1 cellular context compared by ENCODE assay signal in the genomic region with DNA sequence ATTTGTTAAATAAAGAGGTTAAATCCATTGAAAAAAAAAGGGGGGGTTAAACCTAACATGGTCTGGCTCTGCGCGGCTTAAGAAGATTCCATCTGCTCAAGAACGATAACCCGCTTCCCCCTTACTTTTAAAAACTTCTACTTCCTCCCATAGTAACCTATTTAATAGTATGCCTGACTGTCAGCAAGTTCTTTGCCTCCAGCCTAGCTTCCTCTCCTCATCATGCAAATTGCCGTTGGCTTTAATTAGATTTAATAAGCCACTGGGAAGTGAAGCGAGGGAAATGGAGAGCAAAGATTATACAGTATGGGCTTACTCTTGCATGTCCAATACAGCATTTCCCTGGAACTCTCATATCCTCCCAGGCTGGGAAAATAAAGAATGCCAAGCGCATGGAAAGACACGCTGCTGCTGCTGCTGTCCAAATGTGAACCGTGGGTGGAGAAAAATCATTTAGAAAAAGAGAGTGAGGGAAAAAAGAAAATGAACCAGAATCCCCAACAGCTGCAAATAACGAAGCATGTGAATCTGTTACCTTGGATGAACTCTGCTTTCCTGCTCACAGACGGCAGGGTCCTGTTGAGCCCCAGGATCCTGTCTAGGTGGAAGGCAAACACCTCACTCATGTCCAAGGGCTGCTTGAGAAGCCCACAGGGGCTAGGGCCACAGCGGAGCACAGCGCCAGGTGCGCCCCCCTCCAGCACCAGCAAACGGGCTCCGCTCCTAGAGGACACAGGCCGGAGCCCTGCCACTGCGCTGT.
A peak's percentile ranks its signal among the peaks of the same experiment; 100 is the strongest.
TF ChIP-seq lines count a peak whose summit lies in the region.

No MANE protein-coding gene starts in this region.

TF ChIP-seq in HepG2, 621 proteins besides CTCF, POLR2A, EP300 and RAD21 (continues in another document):
- TF ChIP-seq ZNF577 (CRISPR knock-in tag; IDR thresholded peaks at IDR 0.05; ENCODE audit: borderline replicate concordance, low read depth), result no peak
- TF ChIP-seq ZNF598 (CRISPR knock-in tag; IDR thresholded peaks at IDR 0.05; ENCODE audit: borderline replicate concordance), result 0 out of 2 replicates have a peak, but pooled peaks have one; percentile 13
- TF ChIP-seq SIX4 (CRISPR knock-in tag; IDR thresholded peaks at IDR 0.05), result no peak
- TF ChIP-seq KLF12 (CRISPR knock-in tag; IDR thresholded peaks at IDR 0.05; ENCODE audit: borderline replicate concordance), result 0 out of 2 replicates have a peak, but pooled peaks have one; percentile 8
- TF ChIP-seq NFIB (CRISPR knock-in tag; IDR thresholded peaks at IDR 0.05; ENCODE audit: borderline replicate concordance), result no peak
- 0 out of 2 replicates have a peak, but pooled peaks have one; percentile 52 for TF ChIP-seq ZNF724P (CRISPR knock-in tag; IDR thresholded peaks at IDR 0.05; ENCODE audit: borderline replicate concordance)
- no peak for TF ChIP-seq SAFB2 (CRISPR knock-in tag; IDR thresholded peaks at IDR 0.05; ENCODE audit: borderline replicate concordance, low read depth)
- no peak for TF ChIP-seq MAFF (IDR thresholded peaks at IDR 0.05; ENCODE audit: low read depth, low read length)
- TF ChIP-seq, protein P1, sequence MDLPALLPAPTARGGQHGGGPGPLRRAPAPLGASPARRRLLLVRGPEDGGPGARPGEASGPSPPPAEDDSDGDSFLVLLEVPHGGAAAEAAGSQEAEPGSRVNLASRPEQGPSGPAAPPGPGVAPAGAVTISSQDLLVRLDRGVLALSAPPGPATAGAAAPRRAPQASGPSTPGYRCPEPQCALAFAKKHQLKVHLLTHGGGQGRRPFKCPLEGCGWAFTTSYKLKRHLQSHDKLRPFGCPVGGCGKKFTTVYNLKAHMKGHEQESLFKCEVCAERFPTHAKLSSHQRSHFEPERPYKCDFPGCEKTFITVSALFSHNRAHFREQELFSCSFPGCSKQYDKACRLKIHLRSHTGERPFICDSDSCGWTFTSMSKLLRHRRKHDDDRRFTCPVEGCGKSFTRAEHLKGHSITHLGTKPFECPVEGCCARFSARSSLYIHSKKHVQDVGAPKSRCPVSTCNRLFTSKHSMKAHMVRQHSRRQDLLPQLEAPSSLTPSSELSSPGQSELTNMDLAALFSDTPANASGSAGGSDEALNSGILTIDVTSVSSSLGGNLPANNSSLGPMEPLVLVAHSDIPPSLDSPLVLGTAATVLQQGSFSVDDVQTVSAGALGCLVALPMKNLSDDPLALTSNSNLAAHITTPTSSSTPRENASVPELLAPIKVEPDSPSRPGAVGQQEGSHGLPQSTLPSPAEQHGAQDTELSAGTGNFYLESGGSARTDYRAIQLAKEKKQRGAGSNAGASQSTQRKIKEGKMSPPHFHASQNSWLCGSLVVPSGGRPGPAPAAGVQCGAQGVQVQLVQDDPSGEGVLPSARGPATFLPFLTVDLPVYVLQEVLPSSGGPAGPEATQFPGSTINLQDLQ (CRISPR knock-in tag; IDR thresholded peaks at IDR 0.05), result no peak
- TF ChIP-seq, protein P2, sequence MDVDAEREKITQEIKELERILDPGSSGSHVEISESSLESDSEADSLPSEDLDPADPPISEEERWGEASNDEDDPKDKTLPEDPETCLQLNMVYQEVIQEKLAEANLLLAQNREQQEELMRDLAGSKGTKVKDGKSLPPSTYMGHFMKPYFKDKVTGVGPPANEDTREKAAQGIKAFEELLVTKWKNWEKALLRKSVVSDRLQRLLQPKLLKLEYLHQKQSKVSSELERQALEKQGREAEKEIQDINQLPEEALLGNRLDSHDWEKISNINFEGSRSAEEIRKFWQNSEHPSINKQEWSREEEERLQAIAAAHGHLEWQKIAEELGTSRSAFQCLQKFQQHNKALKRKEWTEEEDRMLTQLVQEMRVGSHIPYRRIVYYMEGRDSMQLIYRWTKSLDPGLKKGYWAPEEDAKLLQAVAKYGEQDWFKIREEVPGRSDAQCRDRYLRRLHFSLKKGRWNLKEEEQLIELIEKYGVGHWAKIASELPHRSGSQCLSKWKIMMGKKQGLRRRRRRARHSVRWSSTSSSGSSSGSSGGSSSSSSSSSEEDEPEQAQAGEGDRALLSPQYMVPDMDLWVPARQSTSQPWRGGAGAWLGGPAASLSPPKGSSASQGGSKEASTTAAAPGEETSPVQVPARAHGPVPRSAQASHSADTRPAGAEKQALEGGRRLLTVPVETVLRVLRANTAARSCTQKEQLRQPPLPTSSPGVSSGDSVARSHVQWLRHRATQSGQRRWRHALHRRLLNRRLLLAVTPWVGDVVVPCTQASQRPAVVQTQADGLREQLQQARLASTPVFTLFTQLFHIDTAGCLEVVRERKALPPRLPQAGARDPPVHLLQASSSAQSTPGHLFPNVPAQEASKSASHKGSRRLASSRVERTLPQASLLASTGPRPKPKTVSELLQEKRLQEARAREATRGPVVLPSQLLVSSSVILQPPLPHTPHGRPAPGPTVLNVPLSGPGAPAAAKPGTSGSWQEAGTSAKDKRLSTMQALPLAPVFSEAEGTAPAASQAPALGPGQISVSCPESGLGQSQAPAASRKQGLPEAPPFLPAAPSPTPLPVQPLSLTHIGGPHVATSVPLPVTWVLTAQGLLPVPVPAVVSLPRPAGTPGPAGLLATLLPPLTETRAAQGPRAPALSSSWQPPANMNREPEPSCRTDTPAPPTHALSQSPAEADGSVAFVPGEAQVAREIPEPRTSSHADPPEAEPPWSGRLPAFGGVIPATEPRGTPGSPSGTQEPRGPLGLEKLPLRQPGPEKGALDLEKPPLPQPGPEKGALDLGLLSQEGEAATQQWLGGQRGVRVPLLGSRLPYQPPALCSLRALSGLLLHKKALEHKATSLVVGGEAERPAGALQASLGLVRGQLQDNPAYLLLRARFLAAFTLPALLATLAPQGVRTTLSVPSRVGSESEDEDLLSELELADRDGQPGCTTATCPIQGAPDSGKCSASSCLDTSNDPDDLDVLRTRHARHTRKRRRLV (CRISPR knock-in tag; IDR thresholded peaks at IDR 0.05), result no peak
- 0 out of 2 replicates have a peak, but pooled peaks have one; percentile 35 for TF ChIP-seq ZNF121 (CRISPR knock-in tag; IDR thresholded peaks at IDR 0.05)
- TF ChIP-seq ZNF260 (CRISPR knock-in tag; IDR thresholded peaks at IDR 0.05; ENCODE audit: borderline replicate concordance, low read depth), result no peak
- TF ChIP-seq ZNF788 (CRISPR knock-in tag; IDR thresholded peaks at IDR 0.05; ENCODE audit: borderline replicate concordance), result no peak; the same call in 1 of the 2 replicates
- no peak for TF ChIP-seq ARID2 (CRISPR knock-in tag; IDR thresholded peaks at IDR 0.05; ENCODE audit: borderline replicate concordance)
- TF ChIP-seq, protein P3, sequence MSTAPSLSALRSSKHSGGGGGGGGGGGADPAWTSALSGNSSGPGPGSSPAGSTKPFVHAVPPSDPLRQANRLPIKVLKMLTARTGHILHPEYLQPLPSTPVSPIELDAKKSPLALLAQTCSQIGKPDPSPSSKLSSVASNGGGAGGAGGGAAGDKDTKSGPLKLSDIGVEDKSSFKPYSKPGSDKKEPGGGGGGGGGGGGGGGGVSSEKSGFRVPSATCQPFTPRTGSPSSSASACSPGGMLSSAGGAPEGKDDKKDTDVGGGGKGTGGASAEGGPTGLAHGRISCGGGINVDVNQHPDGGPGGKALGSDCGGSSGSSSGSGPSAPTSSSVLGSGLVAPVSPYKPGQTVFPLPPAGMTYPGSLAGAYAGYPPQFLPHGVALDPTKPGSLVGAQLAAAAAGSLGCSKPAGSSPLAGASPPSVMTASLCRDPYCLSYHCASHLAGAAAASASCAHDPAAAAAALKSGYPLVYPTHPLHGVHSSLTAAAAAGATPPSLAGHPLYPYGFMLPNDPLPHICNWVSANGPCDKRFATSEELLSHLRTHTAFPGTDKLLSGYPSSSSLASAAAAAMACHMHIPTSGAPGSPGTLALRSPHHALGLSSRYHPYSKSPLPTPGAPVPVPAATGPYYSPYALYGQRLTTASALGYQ (CRISPR knock-in tag; IDR thresholded peaks at IDR 0.05), result peak; percentile 19; the same call in 1 of the 2 replicates
- no peak for TF ChIP-seq RBM22 (optimal IDR thresholded peaks at IDR 0.05; ENCODE audit: low read length)
- no peak for TF ChIP-seq ZFYVE20 (CRISPR knock-in tag; IDR thresholded peaks at IDR 0.05; ENCODE audit: borderline replicate concordance, low read depth)
- no peak for TF ChIP-seq FOXA1 (IDR thresholded peaks at IDR 0.05)
- no peak for TF ChIP-seq FOXA1 (CRISPR knock-in tag; IDR thresholded peaks at IDR 0.05)
- TF ChIP-seq RBFOX2 (IDR thresholded peaks at IDR 0.05; ENCODE audit: low read depth, low read length), result no peak; the same call in 1 of the 2 replicates
- no peak for TF ChIP-seq MTF1 (CRISPR knock-in tag; IDR thresholded peaks at IDR 0.05)
- no peak for TF ChIP-seq NCOA5 (CRISPR knock-in tag; IDR thresholded peaks at IDR 0.05)
- peak; percentile 76; the same call in 1 of the 2 replicates for TF ChIP-seq ZSCAN30 (CRISPR knock-in tag; IDR thresholded peaks at IDR 0.05)
- TF ChIP-seq ZNF777 (CRISPR knock-in tag; IDR thresholded peaks at IDR 0.05), result peak; percentile 69; the same call in 1 of the 2 replicates
- no peak for TF ChIP-seq ZNF224 (CRISPR knock-in tag; IDR thresholded peaks at IDR 0.05)
- TF ChIP-seq, protein P4, sequence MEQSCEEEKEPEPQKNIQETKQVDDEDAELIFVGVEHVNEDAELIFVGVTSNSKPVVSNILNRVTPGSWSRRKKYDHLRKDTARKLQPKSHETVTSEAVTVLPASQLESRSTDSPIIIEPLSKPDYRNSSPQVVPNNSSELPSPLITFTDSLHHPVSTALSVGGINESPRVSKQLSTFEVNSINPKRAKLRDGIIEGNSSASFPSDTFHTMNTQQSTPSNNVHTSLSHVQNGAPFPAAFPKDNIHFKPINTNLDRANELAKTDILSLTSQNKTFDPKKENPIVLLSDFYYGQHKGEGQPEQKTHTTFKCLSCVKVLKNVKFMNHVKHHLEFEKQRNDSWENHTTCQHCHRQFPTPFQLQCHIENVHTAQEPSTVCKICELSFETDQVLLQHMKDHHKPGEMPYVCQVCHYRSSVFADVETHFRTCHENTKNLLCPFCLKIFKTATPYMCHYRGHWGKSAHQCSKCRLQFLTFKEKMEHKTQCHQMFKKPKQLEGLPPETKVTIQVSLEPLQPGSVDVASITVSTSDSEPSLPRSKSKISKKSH (CRISPR knock-in tag; IDR thresholded peaks at IDR 0.05; ENCODE audit: borderline replicate concordance), result no peak
- TF ChIP-seq PLRG1 (conservative IDR thresholded peaks at IDR 0.05), result no peak
- no peak for TF ChIP-seq U2AF2 (IDR thresholded peaks at IDR 0.05; ENCODE audit: low read depth, low read length)
- TF ChIP-seq, protein P5, sequence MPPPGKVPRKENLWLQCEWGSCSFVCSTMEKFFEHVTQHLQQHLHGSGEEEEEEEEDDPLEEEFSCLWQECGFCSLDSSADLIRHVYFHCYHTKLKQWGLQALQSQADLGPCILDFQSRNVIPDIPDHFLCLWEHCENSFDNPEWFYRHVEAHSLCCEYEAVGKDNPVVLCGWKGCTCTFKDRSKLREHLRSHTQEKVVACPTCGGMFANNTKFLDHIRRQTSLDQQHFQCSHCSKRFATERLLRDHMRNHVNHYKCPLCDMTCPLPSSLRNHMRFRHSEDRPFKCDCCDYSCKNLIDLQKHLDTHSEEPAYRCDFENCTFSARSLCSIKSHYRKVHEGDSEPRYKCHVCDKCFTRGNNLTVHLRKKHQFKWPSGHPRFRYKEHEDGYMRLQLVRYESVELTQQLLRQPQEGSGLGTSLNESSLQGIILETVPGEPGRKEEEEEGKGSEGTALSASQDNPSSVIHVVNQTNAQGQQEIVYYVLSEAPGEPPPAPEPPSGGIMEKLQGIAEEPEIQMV (CRISPR knock-in tag; IDR thresholded peaks at IDR 0.05; ENCODE audit: low read depth), result no peak
- 0 out of 2 replicates have a peak, but pooled peaks have one; percentile 13 for TF ChIP-seq MIER2 (CRISPR knock-in tag; IDR thresholded peaks at IDR 0.05)
- TF ChIP-seq HDAC2 (CRISPR knock-in tag; IDR thresholded peaks at IDR 0.05), result 0 out of 2 replicates have a peak, but pooled peaks have one; percentile 26
- TF ChIP-seq, protein P6, sequence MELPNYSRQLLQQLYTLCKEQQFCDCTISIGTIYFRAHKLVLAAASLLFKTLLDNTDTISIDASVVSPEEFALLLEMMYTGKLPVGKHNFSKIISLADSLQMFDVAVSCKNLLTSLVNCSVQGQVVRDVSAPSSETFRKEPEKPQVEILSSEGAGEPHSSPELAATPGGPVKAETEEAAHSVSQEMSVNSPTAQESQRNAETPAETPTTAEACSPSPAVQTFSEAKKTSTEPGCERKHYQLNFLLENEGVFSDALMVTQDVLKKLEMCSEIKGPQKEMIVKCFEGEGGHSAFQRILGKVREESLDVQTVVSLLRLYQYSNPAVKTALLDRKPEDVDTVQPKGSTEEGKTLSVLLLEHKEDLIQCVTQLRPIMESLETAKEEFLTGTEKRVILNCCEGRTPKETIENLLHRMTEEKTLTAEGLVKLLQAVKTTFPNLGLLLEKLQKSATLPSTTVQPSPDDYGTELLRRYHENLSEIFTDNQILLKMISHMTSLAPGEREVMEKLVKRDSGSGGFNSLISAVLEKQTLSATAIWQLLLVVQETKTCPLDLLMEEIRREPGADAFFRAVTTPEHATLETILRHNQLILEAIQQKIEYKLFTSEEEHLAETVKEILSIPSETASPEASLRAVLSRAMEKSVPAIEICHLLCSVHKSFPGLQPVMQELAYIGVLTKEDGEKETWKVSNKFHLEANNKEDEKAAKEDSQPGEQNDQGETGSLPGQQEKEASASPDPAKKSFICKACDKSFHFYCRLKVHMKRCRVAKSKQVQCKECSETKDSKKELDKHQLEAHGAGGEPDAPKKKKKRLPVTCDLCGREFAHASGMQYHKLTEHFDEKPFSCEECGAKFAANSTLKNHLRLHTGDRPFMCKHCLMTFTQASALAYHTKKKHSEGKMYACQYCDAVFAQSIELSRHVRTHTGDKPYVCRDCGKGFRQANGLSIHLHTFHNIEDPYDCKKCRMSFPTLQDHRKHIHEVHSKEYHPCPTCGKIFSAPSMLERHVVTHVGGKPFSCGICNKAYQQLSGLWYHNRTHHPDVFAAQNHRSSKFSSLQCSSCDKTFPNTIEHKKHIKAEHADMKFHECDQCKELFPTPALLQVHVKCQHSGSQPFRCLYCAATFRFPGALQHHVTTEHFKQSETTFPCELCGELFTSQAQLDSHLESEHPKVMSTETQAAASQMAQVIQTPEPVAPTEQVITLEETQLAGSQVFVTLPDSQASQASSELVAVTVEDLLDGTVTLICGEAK (IDR thresholded peaks at IDR 0.05), result no peak
- TF ChIP-seq, protein P6 (CRISPR knock-in tag; IDR thresholded peaks at IDR 0.05), result no peak
